1 cellular context compared by ENCODE assay signal in the genomic region with DNA sequence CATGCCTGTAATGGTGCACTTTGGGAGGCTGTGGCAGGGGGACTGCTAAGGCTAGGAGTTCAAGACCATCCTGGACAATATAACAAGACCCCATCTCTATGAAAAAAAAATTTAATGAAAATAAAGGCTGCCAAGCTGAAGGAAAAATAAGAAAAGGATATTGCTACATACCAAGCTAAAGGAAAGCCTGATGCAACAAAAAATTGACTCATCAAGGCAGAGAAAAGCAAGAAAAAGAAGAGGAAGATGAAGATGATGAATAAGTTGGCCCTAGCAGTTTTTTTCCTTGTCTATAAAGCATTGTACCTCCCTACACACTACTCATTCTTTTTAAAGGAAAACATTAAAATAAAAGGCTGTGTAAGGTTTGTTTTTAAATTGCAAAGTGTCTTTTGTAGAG.
TF ChIP-seq lines count a peak whose summit lies in the region.

No MANE protein-coding gene starts in this region.

TF ChIP-seq in IMR-90, 13 proteins besides CTCF, POLR2A, EP300 and RAD21 (continued from another document):
- peak; percentile 83 for TF ChIP-seq CEBPB (IDR thresholded peaks at IDR 0.05; ENCODE audit: low read depth, low read length)
